ENCODE assay signal across 8 cellular contexts in genomic region chr12:64404470-64405446, GRCh38. TPM values are rescaled to one million over a fixed set of nuclear protein-coding genes. Genes with fewer than 3 reads are reported as not detected.
DNase-seq lines count a peak whose midpoint lies in the region; ATAC-seq and TF ChIP-seq lines count a peak whose summit lies in the region.

No MANE protein-coding gene starts in this region.

- peaks cover 20% of the 10 kb centered on the region for H3K36me3 Mint-ChIP-seq in activated T-helper 17 cell treated with anti-CD3 and anti-CD28 coated beads, Interleukin-2, amount 50 U/mL, for 72 hours (ENCODE audit: low read depth)
- peaks cover 2% of the 10 kb centered on the region for H3K36me3 Mint-ChIP-seq in nephron (ENCODE audit: low read depth)

- H3K27me3 ChIP-seq in stomach smooth muscle (ENCODE audit: control insufficient read depth in 1 of 2, insufficient read depth in 2 of 2, low read length in 2 of 2) = no peaks in the 10 kb centered on the region

- peak overlapping the region; percentile 71 to 92 for H3K9ac ChIP-seq in stomach smooth muscle (ENCODE audit: low read length in 2 of 2)

- peak overlapping the region; percentile 90 for H3K4me3 Mint-ChIP-seq in activated T-helper 17 cell treated with anti-CD3 and anti-CD28 coated beads, Interleukin-2, amount 50 U/mL, for 72 hours
- peak overlapping the region; percentile 98 to 99 (median 99) for H3K4me3 Mint-ChIP-seq in nephron

- no peaks in the 10 kb centered on the region for H3K4me1 ChIP-seq in stomach smooth muscle (ENCODE audit: control insufficient read depth, insufficient read depth, low read length)

- no peaks in the 10 kb centered on the region for H3K36me3 ChIP-seq in stomach smooth muscle (ENCODE audit: control insufficient read depth in 2 of 2, insufficient read depth in 2 of 2, low read length in 2 of 2)

- no peaks in the 10 kb centered on the region for H3K9me3 Mint-ChIP-seq in activated T-helper 17 cell treated with anti-CD3 and anti-CD28 coated beads, Interleukin-2, amount 50 U/mL, for 72 hours
- no peaks in the 10 kb centered on the region for H3K9me3 Mint-ChIP-seq in nephron

- peak overlapping the region; percentile 85 to 90 for H3K4me3 ChIP-seq in stomach smooth muscle (ENCODE audit: low read length in 2 of 2)

- peak overlapping the region; percentile 90 for H3K27ac ChIP-seq in stomach smooth muscle (ENCODE audit: low read length)

- DNase-seq in CD1c-positive myeloid dendritic cell (ENCODE audit: extremely low spot score) (peak; percentile 56), fibroblast of peridontal ligament (ENCODE audit: extremely low read depth) (peak; percentile 90)

- ATAC-seq in GM19025 (IDR thresholded peaks at IDR 0.05; ENCODE audit: low read depth, unreplicated experiment) = peak; percentile 23
- ATAC-seq in HG03354 (IDR thresholded peaks at IDR 0.05; ENCODE audit: poor library complexity, severe bottlenecking, unreplicated experiment) = peak; percentile 66
- peak; percentile 25 for ATAC-seq in activated T-helper 17 cell treated with anti-CD3 and anti-CD28 coated beads, Interleukin-2, amount 50 U/mL, for 72 hours (replicated peaks)

- no peaks in the 10 kb centered on the region for H3K9me3 ChIP-seq in stomach smooth muscle (ENCODE audit: control insufficient read depth in 2 of 2, low read length in 2 of 2)

- no peaks in the 10 kb centered on the region for H3K27me3 Mint-ChIP-seq in activated T-helper 17 cell treated with anti-CD3 and anti-CD28 coated beads, Interleukin-2, amount 50 U/mL, for 72 hours
- no peaks in the 10 kb centered on the region for H3K27me3 Mint-ChIP-seq in nephron (ENCODE audit: low read depth)

- no peak for TF ChIP-seq CTCF in nephron (IDR thresholded peaks at IDR 0.05; ENCODE audit: unreplicated experiment in 3 of 3)

- peak overlapping the region; percentile 91 for H3K27ac Mint-ChIP-seq in activated T-helper 17 cell treated with anti-CD3 and anti-CD28 coated beads, Interleukin-2, amount 50 U/mL, for 72 hours
- H3K27ac Mint-ChIP-seq in nephron = peak overlapping the region; percentile 93 to 99 (median 99)

- H3K4me1 Mint-ChIP-seq in activated T-helper 17 cell treated with anti-CD3 and anti-CD28 coated beads, Interleukin-2, amount 50 U/mL, for 72 hours = peaks cover 8% of the 10 kb centered on the region
- H3K4me1 Mint-ChIP-seq in nephron = peaks cover 10% of the 10 kb centered on the region

TF ChIP-seq in PFSK-1, 5 proteins besides CTCF, POLR2A, EP300 and RAD21:
- peak; percentile 77; the same call in 1 of the 2 replicates for TF ChIP-seq TAF1 (IDR thresholded peaks at IDR 0.05; ENCODE audit: borderline replicate concordance, insufficient read depth, low read length)
- TF ChIP-seq POLR2AphosphoS5 (IDR thresholded peaks at IDR 0.05; ENCODE audit: low read depth, low read length) = peak; percentile 83
- no peak for TF ChIP-seq SIN3A (IDR thresholded peaks at IDR 0.05; ENCODE audit: borderline replicate concordance, insufficient read depth, low read length)
- peak; percentile 5 to 32; a peak in 1 of 4 replicates for TF ChIP-seq REST (IDR thresholded peaks at IDR 0.05; ENCODE audit: insufficient read depth in 1 of 2, low read depth in 2 of 2, low read length in 2 of 2)
- TF ChIP-seq FOXP2 (optimal IDR thresholded peaks at IDR 0.05; ENCODE audit: borderline replicate concordance, extremely low read depth, extremely low read length, insufficient read depth) = peak; percentile 23

RNA-seq across cellular contexts. Expression of gene XPOT, which starts 0.6 kb away (rescaled TPM):
- 74.2 TPM for polyA plus RNA-seq in PFSK-1 (2012; ENCODE audit: insufficient read length, low read depth)
- 100 to 1,000 TPM in 1 of 2 donors, 10 to 100 TPM in 1; 72.7 to 131 TPM for total RNA-seq in activated T-helper 17 cell treated with anti-CD3 and anti-CD28 coated beads, Interleukin-2, amount 50 U/mL, for 72 hours

RNA-seq across cellular contexts. Expression of gene C12orf56, which starts 14.2 kb away (rescaled TPM):
- polyA plus RNA-seq in PFSK-1 (2012; ENCODE audit: insufficient read length, low read depth) = not detected
- total RNA-seq in activated T-helper 17 cell treated with anti-CD3 and anti-CD28 coated beads, Interleukin-2, amount 50 U/mL, for 72 hours = not detected

RNA-seq across cellular contexts. Expression of gene TBK1, which starts 47.2 kb away (rescaled TPM):
- 7.3 TPM for polyA plus RNA-seq in PFSK-1 (2012; ENCODE audit: insufficient read length, low read depth)
- total RNA-seq in activated T-helper 17 cell treated with anti-CD3 and anti-CD28 coated beads, Interleukin-2, amount 50 U/mL, for 72 hours = 10 to 100 TPM; 36.7 to 37.1 TPM

Comparison
In these comparisons a context has a peak if more than half of its experiments do, and no peak if none do; other contexts are left out.
1. Peak in every context shown above with its lines: DNase-seq, ATAC-seq, H3K4me3 ChIP-seq and H3K27ac ChIP-seq.